Comparison of ENCODE assay signal across 10 cellular contexts in the genomic region with DNA sequence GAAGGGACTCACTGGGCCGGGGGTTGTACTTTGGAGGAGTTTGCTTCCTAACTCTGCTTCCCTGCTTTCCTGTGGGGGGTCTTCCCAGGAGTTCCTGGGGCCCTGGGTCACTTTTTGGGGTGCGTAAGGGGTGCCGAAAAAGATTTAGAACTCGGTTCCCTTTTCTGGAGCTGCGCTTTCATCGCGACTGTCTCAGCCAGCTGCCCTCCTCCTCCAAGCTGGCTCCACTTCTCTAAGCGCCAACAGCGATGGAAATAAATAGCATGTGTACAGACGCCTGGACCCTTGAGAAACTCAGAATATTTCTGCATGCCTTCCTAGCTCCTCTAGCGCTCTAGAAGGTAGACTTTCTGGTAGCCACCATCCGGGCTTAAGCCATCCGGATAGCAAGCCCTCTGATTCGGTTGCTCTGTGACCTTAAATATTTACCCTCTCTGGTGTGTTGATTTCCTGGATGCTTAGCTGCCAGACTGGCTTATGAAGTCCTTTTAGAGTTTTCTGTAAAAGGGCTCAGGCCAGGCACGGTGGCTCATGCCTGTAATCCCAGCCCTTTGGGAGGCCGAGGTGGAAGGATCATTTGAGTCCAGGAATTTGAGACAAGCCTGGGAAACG. TPM values are rescaled to one million over a fixed set of nuclear protein-coding genes. Genes with fewer than 3 reads are reported as not detected.
DNase-seq lines count a peak whose midpoint lies in the region; ATAC-seq and TF ChIP-seq lines count a peak whose summit lies in the region.
"Not testable (repeated sequence)": the region's sequence is repeated elsewhere in the genome, so short reads cannot be mapped to it uniquely, and the experiment has no call there.
"Had no signal": no experiment of that assay in that cellular context is flagged by ENCODE, and none has a peak within 500 bp of the region (broad histone marks: within the 10 kb centered on the region; RNA-seq: fewer than 3 reads in every experiment).

No MANE protein-coding gene starts in this region.

- not testable (repeated sequence) for H3K27me3 ChIP-seq in RWPE2 (ENCODE audit: insufficient read depth, poor library complexity, severe bottlenecking); right cardiac atrium (ENCODE audit: control insufficient read depth, insufficient read depth); aorta (ENCODE audit: control insufficient read depth in 1 of 2, insufficient read depth in 2 of 2, low read length in 1 of 2)

- H3K4me1 ChIP-seq in RWPE2 (ENCODE audit: insufficient read depth, poor library complexity, severe bottlenecking); right cardiac atrium (ENCODE audit: control insufficient read depth, insufficient read depth, low read length); mucosa of descending colon (ENCODE audit: low read depth); aorta (ENCODE audit: control insufficient read depth in 1 of 2, insufficient read depth in 2 of 2, low read length in 2 of 2): not testable (repeated sequence)

- not testable (repeated sequence) for DNase-seq in RWPE2 (ENCODE audit: low spot score); central memory CD8-positive, alpha-beta T cell (ENCODE audit: low spot score in 2 of 2); right cardiac atrium; mucosa of descending colon; aorta

- not testable (repeated sequence) for H3K9me3 ChIP-seq in RWPE2 (ENCODE audit: severe bottlenecking); right cardiac atrium (ENCODE audit: control insufficient read depth, low read length); mucosa of descending colon; aorta (ENCODE audit: control insufficient read depth, low read length)

- H3K4me3 Mint-ChIP-seq in central memory CD8-positive, alpha-beta T cell: not testable (repeated sequence)

- not testable (repeated sequence) for TF ChIP-seq CTCF in RWPE2 (IDR thresholded peaks at IDR 0.05; ENCODE audit: poor library complexity, severe bottlenecking); mucosa of descending colon (IDR thresholded peaks at IDR 0.05)

- H3K27me3 Mint-ChIP-seq in central memory CD8-positive, alpha-beta T cell: not testable (repeated sequence)

- H3K4me1 Mint-ChIP-seq in central memory CD8-positive, alpha-beta T cell: not testable (repeated sequence)

- not testable (repeated sequence) for H3K4me3 ChIP-seq in RWPE2 (ENCODE audit: severe bottlenecking); right cardiac atrium (ENCODE audit: low read length); mucosa of descending colon; aorta (ENCODE audit: low read length in 2 of 2)

- H3K36me3 ChIP-seq in RWPE2 (ENCODE audit: low read depth); mucosa of descending colon (ENCODE audit: low read depth); aorta (ENCODE audit: control insufficient read depth in 1 of 2, insufficient read depth in 2 of 2, low read length in 1 of 2): not testable (repeated sequence)

- ATAC-seq in GM18498 (IDR thresholded peaks at IDR 0.05; ENCODE audit: unreplicated experiment) (peak; percentile 17), GM21576 (IDR thresholded peaks at IDR 0.05; ENCODE audit: unreplicated experiment) (peak; percentile 30), HG03175 (IDR thresholded peaks at IDR 0.05; ENCODE audit: unreplicated experiment) (peak; percentile 7), RWPE2 (ENCODE audit: low read depth) (peak; percentile 6; the same call in 2 of the 3 replicates), right cardiac atrium (peak; percentile 23 to 27), mucosa of descending colon (peak; percentile 18), aorta (ENCODE audit: low FRiP score) (peak; percentile 51)
- peak; percentile 12 for ATAC-seq in central memory CD8-positive, alpha-beta T cell (replicated peaks; ENCODE audit: extremely low read depth, poor library complexity, severe bottlenecking)

- not testable (repeated sequence) for H3K9me3 Mint-ChIP-seq in central memory CD8-positive, alpha-beta T cell

- not testable (repeated sequence) for H3K36me3 Mint-ChIP-seq in central memory CD8-positive, alpha-beta T cell (ENCODE audit: insufficient read depth)

- WGBS in right cardiac atrium: no CpG with 5 or more reads among the region's 17 CpGs
- no CpG with 5 or more reads among the region's 17 CpGs for WGBS in aorta, 2 donors

- intact Hi-C loops in right cardiac atrium (cut with DNase I); mucosa of descending colon (cut with DNase I, micrococcal nuclease); aorta (cut with DNase I): not testable (repeated sequence)

- H3K27ac ChIP-seq in RWPE2 (ENCODE audit: poor library complexity, severe bottlenecking); right cardiac atrium (ENCODE audit: low read length); aorta (ENCODE audit: low read depth in 1 of 2, low read length in 2 of 2): not testable (repeated sequence)

- H3K27ac Mint-ChIP-seq in central memory CD8-positive, alpha-beta T cell (ENCODE audit: low read depth): not testable (repeated sequence)

RNA-seq across cellular contexts. Expression of a gene that starts 0.9 kb away (rescaled TPM):
- 10 to 100 TPM in 3 of 4 donors, 1 to 10 TPM in 1; 6.3 to 14.2 (median 11.1) TPM for total RNA-seq in right cardiac atrium
- 9.6 TPM for polyA plus RNA-seq in right cardiac atrium
- 10 to 100 TPM; 52.3 to 91.6 (median 83.7) TPM for total RNA-seq in mucosa of descending colon
- 10 to 100 TPM; 23.7 to 40.9 TPM for total RNA-seq in aorta
- 10 to 100 TPM; 10.4 to 14.4 TPM for polyA plus RNA-seq in aorta

RNA-seq across cellular contexts. Expression of a gene that starts 37.6 kb away (rescaled TPM):
- total RNA-seq in right cardiac atrium (1 to 10 TPM in 2 of 4 donors, under 1 TPM in 1, not detected in 1; 0.50 to 2.5 (median 2.4) TPM), mucosa of descending colon (10 to 100 TPM in 2 of 3 donors, 1 to 10 TPM in 1; 4.4 to 16.1 (median 10.8) TPM), aorta (1 to 10 TPM; 1.5 to 2.0 TPM)
- polyA plus RNA-seq in right cardiac atrium (0.77 TPM), aorta (1 to 10 TPM in 1 of 2 donors, under 1 TPM in 1; 0.38 to 3.2 TPM)

RNA-seq across cellular contexts. Expression of a gene that starts 48.0 kb away (rescaled TPM):
- total RNA-seq in right cardiac atrium (1 to 10 TPM in 3 of 4 donors, under 1 TPM in 1; 0.48 to 3.5 (median 1.2) TPM), mucosa of descending colon (1 to 10 TPM; 2.2 to 4.3 (median 3.6) TPM), aorta (1 to 10 TPM; 1.6 to 1.7 TPM)
- polyA plus RNA-seq in right cardiac atrium (0.23 TPM), aorta (1 to 10 TPM in 1 of 2 donors, not detected in 1; 1.3 TPM)
- total RNA-seq: HT1080, RPMI7951 had no signal

RNA-seq across cellular contexts. Expression of a gene that starts 52.9 kb away (rescaled TPM):
- total RNA-seq in right cardiac atrium: 1 to 10 TPM in 2 of 4 donors, under 1 TPM in 2; 0.78 to 1.3 (median 0.96) TPM
- 2.1 TPM for polyA plus RNA-seq in right cardiac atrium
- total RNA-seq in mucosa of descending colon: under 1 TPM in 2 of 3 donors, not detected in 1; 0.32 to 0.72 TPM
- total RNA-seq in aorta: under 1 TPM; 0.33 to 0.58 TPM
- under 1 TPM in 1 of 2 donors, not detected in 1; 0.13 TPM for polyA plus RNA-seq in aorta
